ENCODE assay signal across 1 cellular context in genomic region chr6:82245376-82245775, GRCh38.
TF ChIP-seq lines count a peak whose summit lies in the region.

No MANE protein-coding gene starts in this region.

TF ChIP-seq in A549, 52 proteins besides CTCF, POLR2A, EP300 and RAD21 (continued from another document):
- TF ChIP-seq HMGXB4 (CRISPR knock-in tag; IDR thresholded peaks at IDR 0.05; ENCODE audit: borderline replicate concordance) (no peak), ATOH8 (CRISPR knock-in tag; IDR thresholded peaks at IDR 0.05; ENCODE audit: low read depth) (no peak), CBX2 (IDR thresholded peaks at IDR 0.05; ENCODE audit: borderline replicate concordance, low read depth) (no peak), NR3C1 (IDR thresholded peaks at IDR 0.05) (no peak), SREBF2 (IDR thresholded peaks at IDR 0.05) (no peak), HOXA7 (CRISPR knock-in tag; IDR thresholded peaks at IDR 0.05) (no peak)
